In genomic region chr9:68755051-68755450, GRCh38 we compare ENCODE assay signal across 18 cellular contexts. TPM values are rescaled to one million over a fixed set of nuclear protein-coding genes. Genes with fewer than 3 reads are reported as not detected.
DNase-seq lines count a peak whose midpoint lies in the region; ATAC-seq and TF ChIP-seq lines count a peak whose summit lies in the region.
"Had no signal": no experiment of that assay in that cellular context is flagged by ENCODE, and none has a peak within 500 bp of the region (broad histone marks: within the 10 kb centered on the region; RNA-seq: fewer than 3 reads in every experiment).

No MANE protein-coding gene starts in this region.

- H3F3A ChIP-seq in GM23338 (replicated peaks; ENCODE audit: low read depth), result no peaks in the 10 kb centered on the region

- no peak overlapping the region for H2BK120ac ChIP-seq in trophoblast cell (ENCODE audit: insufficient read depth, low read length, poor library complexity)

- H3K4me1 ChIP-seq in GM23338 (ENCODE audit: insufficient read depth) (peaks cover 29% of the 10 kb centered on the region), trophoblast cell (ENCODE audit: control insufficient read depth in 1 of 2, insufficient read depth in 2 of 2, low read length in 2 of 2) (no peaks in the 10 kb centered on the region)
- H3K4me1 ChIP-seq: Caco-2 had no signal

- H3K27ac ChIP-seq in GM23338 (ENCODE audit: low read depth), result no peak overlapping the region
- H3K27ac ChIP-seq in brain microvascular endothelial cell, result no peak overlapping the region
- H3K27ac ChIP-seq in trophoblast cell (ENCODE audit: low read depth, low read length), result no peak overlapping the region
- H3K27ac ChIP-seq: C4-2B, GM23248 had no signal

- no peaks in the 10 kb centered on the region for H3K79me2 ChIP-seq in GM23338 (replicated peaks; ENCODE audit: insufficient read depth)
- no peaks in the 10 kb centered on the region for H3K79me2 ChIP-seq in trophoblast cell (ENCODE audit: control insufficient read depth, insufficient read depth, low read length, poor library complexity)

- H3K23ac ChIP-seq in trophoblast cell (ENCODE audit: low read length), result no peak overlapping the region

- no peak for DNase-seq in GM23338 (ENCODE audit: low spot score)
- peak; percentile 63 for DNase-seq in OCI-M1 (lab: John Stamatoyannopoulos, UW)
- peak; percentile 36 to 51 for DNase-seq in erythroblast (lab: John Stamatoyannopoulos, UW)
- no peak for DNase-seq in brain microvascular endothelial cell
- no peak for DNase-seq in trophoblast cell
- DNase-seq: ACHN; Caco-2; CD4-positive, alpha-beta T cell; DMS153; DMS79; GDM1; GM23248; HFFc6 had no signal

- H3K14ac ChIP-seq in trophoblast cell (ENCODE audit: low read length), result no peak overlapping the region

- H3K79me1 ChIP-seq in trophoblast cell (ENCODE audit: low read length), result no peaks in the 10 kb centered on the region

- no peak overlapping the region for H4K12ac ChIP-seq in trophoblast cell (ENCODE audit: low read depth, low read length)

- H4K8ac ChIP-seq in trophoblast cell (ENCODE audit: low read depth, low read length), result no peak overlapping the region

- peaks cover 24% of the 10 kb centered on the region for H3K4me1 Mint-ChIP-seq in GM23338

- no peak overlapping the region for H2BK12ac ChIP-seq in trophoblast cell (ENCODE audit: low read length)

- H3K9me2 ChIP-seq in GM23338 (ENCODE audit: insufficient read depth), result no peaks in the 10 kb centered on the region

- TF ChIP-seq CTCF in GM23338 (conservative IDR thresholded peaks at IDR 0.05; ENCODE audit: low read depth in 2 of 2) (no peak), brain microvascular endothelial cell (IDR thresholded peaks at IDR 0.05; ENCODE audit: low read depth, low read length, missing control alignments) (no peak)

- peaks cover 2% of the 10 kb centered on the region for H3K27me3 Mint-ChIP-seq in GM23338 (ENCODE audit: insufficient read depth, low read depth, poor library complexity)

- H4K91ac ChIP-seq in trophoblast cell (ENCODE audit: low read depth, low read length), result no peak overlapping the region

- H3K27me3 ChIP-seq in GM23338 (ENCODE audit: insufficient read depth) (no peaks in the 10 kb centered on the region), brain microvascular endothelial cell (replicated peaks) (no peaks in the 10 kb centered on the region), trophoblast cell (ENCODE audit: insufficient read depth, low read length) (no peaks in the 10 kb centered on the region)

- H3K36me3 Mint-ChIP-seq in GM23338 (ENCODE audit: low read depth), result peaks cover 12% of the 10 kb centered on the region

- no CpG with 5 or more reads among the region's 1 CpG for WGBS in trophoblast cell (ENCODE audit: extremely low coverage, insufficient coverage, insufficient read length)

- H3K36me3 ChIP-seq in GM23338 (ENCODE audit: insufficient read depth) (no peaks in the 10 kb centered on the region), brain microvascular endothelial cell (replicated peaks) (no peaks in the 10 kb centered on the region), trophoblast cell (ENCODE audit: control insufficient read depth in 1 of 2, insufficient read depth in 2 of 2, low read length in 2 of 2) (no peaks in the 10 kb centered on the region)

- H3K27ac Mint-ChIP-seq in GM23338, result no peak overlapping the region
- H3K27ac Mint-ChIP-seq: CD4-positive, alpha-beta T cell; HFFc6 had no signal

- H3K9me3 ChIP-seq in trophoblast cell (ENCODE audit: insufficient read depth, low read depth, low read length), result no peaks in the 10 kb centered on the region
- H3K9me3 ChIP-seq: Caco-2 had no signal

- no peak overlapping the region for H3K4ac ChIP-seq in trophoblast cell (ENCODE audit: low read depth, low read length)

- no peak overlapping the region for H3K4me3 Mint-ChIP-seq in GM23338
- H3K4me3 Mint-ChIP-seq: CD4-positive, alpha-beta T cell; HFFc6 had no signal

- H3K9ac ChIP-seq in trophoblast cell (ENCODE audit: low read length), result no peak overlapping the region
- H3K9ac ChIP-seq: GM23248 had no signal

- H3K9me3 Mint-ChIP-seq in GM23338, result no peaks in the 10 kb centered on the region
- H3K9me3 Mint-ChIP-seq: CD4-positive, alpha-beta T cell; HFFc6 had no signal

- H2AFZ ChIP-seq in GM23338 (no peak overlapping the region), trophoblast cell (ENCODE audit: insufficient read depth, low read length, poor library complexity) (no peak overlapping the region)
- H2AFZ ChIP-seq: GM23248 had no signal

- ATAC-seq in GM23338 (no peak), HG02588 (IDR thresholded peaks at IDR 0.05; ENCODE audit: unreplicated experiment) (no peak), GM19324 (IDR thresholded peaks at IDR 0.05; ENCODE audit: low FRiP score, unreplicated experiment) (no peak)
- ATAC-seq: HCT116 had no signal

- no peak for TF ChIP-seq POLR2A in erythroblast (IDR thresholded peaks at IDR 0.05; ENCODE audit: low read length)

- no peak overlapping the region for H3K4me3 ChIP-seq in GM23338
- H3K4me3 ChIP-seq in brain microvascular endothelial cell (ENCODE audit: low read depth, low read length), result no peak overlapping the region
- H3K4me3 ChIP-seq in trophoblast cell (ENCODE audit: low read depth, low read length), result no peak overlapping the region
- H3K4me3 ChIP-seq: GM23248 had no signal

- no peak overlapping the region for H2AK5ac ChIP-seq in trophoblast cell (ENCODE audit: low read length)

- 0 out of 2 replicates have a peak overlapping the region, but pooled peaks have one; percentile 39 for H3K4me2 ChIP-seq in GM23338
- H3K4me2 ChIP-seq in trophoblast cell (ENCODE audit: low read length), result no peak overlapping the region

- in situ Hi-C loops in brain microvascular endothelial cell (cut with HindIII; ENCODE audit: low pct_ligation_motif_present, low sequenced_read_pairs), result no loop called here

- H2BK5ac ChIP-seq in trophoblast cell (ENCODE audit: low read depth, low read length, poor library complexity), result no peak overlapping the region

- no peaks in the 10 kb centered on the region for H4K20me1 ChIP-seq in GM23338 (replicated peaks; ENCODE audit: insufficient read depth)

- H3K18ac ChIP-seq in trophoblast cell (ENCODE audit: low read length), result no peak overlapping the region

TF ChIP-seq in GM23338, 12 proteins besides CTCF, POLR2A, EP300 and RAD21 (continues in another document):
- no peak for TF ChIP-seq JUNB (IDR thresholded peaks at IDR 0.05; ENCODE audit: unreplicated experiment)
- no peak for TF ChIP-seq REST (IDR thresholded peaks at IDR 0.05; ENCODE audit: unreplicated experiment)
- TF ChIP-seq ZNF114 (CRISPR knock-in tag; IDR thresholded peaks at IDR 0.05), result no peak
- no peak for TF ChIP-seq NANOG (IDR thresholded peaks at IDR 0.05; ENCODE audit: borderline replicate concordance)
- TF ChIP-seq ETS1 (IDR thresholded peaks at IDR 0.05), result no peak
- no peak for TF ChIP-seq POLR2AphosphoS5 (IDR thresholded peaks at IDR 0.05; ENCODE audit: low read depth)
- TF ChIP-seq ZNF331 (CRISPR knock-in tag; IDR thresholded peaks at IDR 0.05; ENCODE audit: low read depth), result no peak
- no peak for TF ChIP-seq CREB1 (CRISPR knock-in tag; IDR thresholded peaks at IDR 0.05; ENCODE audit: low read depth)
- TF ChIP-seq EZH2 (IDR thresholded peaks at IDR 0.05; ENCODE audit: low read depth, unreplicated experiment), result no peak
- TF ChIP-seq EZH2phosphoT487 (IDR thresholded peaks at IDR 0.05; ENCODE audit: unreplicated experiment), result no peak

RNA-seq across cellular contexts. Expression of gene PIP5K1B, which starts 50.0 kb away (rescaled TPM):
- 2.8 and 3.2 TPM in 2 replicates for total RNA-seq in GM23338 (2014; rRNA removed; shearing (Covaris generic))
- 1.3 and 2.1 TPM in 2 replicates for polyA plus RNA-seq in GM23338 (2016; fragmentation: Nextera tagmentation; extraction: Ambion mirVana)
- 2.8 and 3.1 TPM in 2 replicates for polyA plus RNA-seq in trophoblast cell (2013)
- total RNA-seq: CD4-positive, alpha-beta T cell; GM23248; HFFc6 had no signal
- polyA plus RNA-seq: BJ, GM23248 had no signal

Comparison
In these comparisons a context has a peak if more than half of its experiments do, and no peak if none do; other contexts are left out.
1. DNase-seq: peak in OCI-M1 (single experiment) and erythroblast (2 of 2); none in GM23338 (single experiment), brain microvascular endothelial cell (single experiment) and trophoblast cell (0 of 2).